ENCODE assay signal across 9 cellular contexts in genomic region chr2:181779288-181779871, GRCh38.
DNase-seq lines count a peak whose midpoint lies in the region; ATAC-seq and TF ChIP-seq lines count a peak whose summit lies in the region.
"Had no signal": no experiment of that assay in that cellular context is flagged by ENCODE, and none has a peak within 500 bp of the region (broad histone marks: within the 10 kb centered on the region; RNA-seq: fewer than 3 reads in every experiment).

No MANE protein-coding gene starts in this region.

- DNase-seq in endodermal cell (no peak), smooth muscle cell (lab: John Stamatoyannopoulos, UW; ENCODE audit: unreplicated experiment) (no peak), NCI-H345 treated with DMSO at 0.1 percent for 48 hours (lab: John Stamatoyannopoulos, UW; ENCODE audit: unreplicated experiment) (no peak), HuH-7.5 (ENCODE audit: low spot score) (no peak)
- DNase-seq: WERI-Rb-1 had no signal

- H3K4me3 ChIP-seq in endodermal cell (ENCODE audit: low read length) (no peak overlapping the region), smooth muscle cell (no peak overlapping the region)

- peak overlapping the region; percentile 43 for H3K4me2 ChIP-seq in smooth muscle cell

- no peaks in the 10 kb centered on the region for H3K27me3 ChIP-seq in endodermal cell (ENCODE audit: control insufficient read depth, insufficient read depth, low read length, poor library complexity, severe bottlenecking)
- no peaks in the 10 kb centered on the region for H3K27me3 ChIP-seq in smooth muscle cell (ENCODE audit: low read depth)

- peaks cover 28% of the 10 kb centered on the region for H3K4me1 Mint-ChIP-seq in endodermal cell

- H3K9ac ChIP-seq in endodermal cell (ENCODE audit: extremely low read depth, low read length, poor library complexity, severe bottlenecking) (no peak overlapping the region), smooth muscle cell (ENCODE audit: low read depth) (no peak overlapping the region)

- H3K4me3 Mint-ChIP-seq in endodermal cell, result no peak overlapping the region
- H3K4me3 Mint-ChIP-seq: activated naive CD8-positive, alpha-beta T cell had no signal

- H3K36me3 ChIP-seq in endodermal cell (ENCODE audit: control insufficient read depth, insufficient read depth, low read length), result no peaks in the 10 kb centered on the region
- no peaks in the 10 kb centered on the region for H3K36me3 ChIP-seq in smooth muscle cell (ENCODE audit: low read depth)
- H3K36me3 ChIP-seq: WERI-Rb-1 had no signal

- TF ChIP-seq CTCF in endodermal cell (conservative IDR thresholded peaks at IDR 0.05), result no peak
- TF ChIP-seq CTCF in smooth muscle cell (IDR thresholded peaks at IDR 0.05; ENCODE audit: borderline replicate concordance, insufficient read depth, poor library complexity, severe bottlenecking), result no peak

- WGBS in endodermal cell (ENCODE audit: insufficient coverage in 1 of 2, insufficient read length in 1 of 2), 2 experiments, result 67 to 87% methylated on average over 1 of the region's 1 CpG
- WGBS in smooth muscle cell (ENCODE audit: low lambda C conversion rate), result 15% methylated on average over 1 of the region's 1 CpG

- no peaks in the 10 kb centered on the region for H3K79me2 ChIP-seq in smooth muscle cell (ENCODE audit: low read depth)

- H3K4me1 ChIP-seq in endodermal cell (ENCODE audit: control insufficient read depth, insufficient read depth, low read length) (peaks cover 9% of the 10 kb centered on the region), smooth muscle cell (ENCODE audit: low read depth) (peaks cover 24% of the 10 kb centered on the region)

- H3K9me3 ChIP-seq in endodermal cell (ENCODE audit: control insufficient read depth, low read length) (no peaks in the 10 kb centered on the region), smooth muscle cell (replicated peaks; ENCODE audit: low read depth) (no peaks in the 10 kb centered on the region)

- no peaks in the 10 kb centered on the region for H3K27me3 Mint-ChIP-seq in endodermal cell (ENCODE audit: insufficient read depth)
- H3K27me3 Mint-ChIP-seq: activated naive CD8-positive, alpha-beta T cell had no signal

- peak; percentile 42 for ATAC-seq in GM19438 (IDR thresholded peaks at IDR 0.05; ENCODE audit: low read depth, unreplicated experiment)
- ATAC-seq in HG03354 (IDR thresholded peaks at IDR 0.05; ENCODE audit: poor library complexity, severe bottlenecking, unreplicated experiment), result peak; percentile 43
- no peak for ATAC-seq in HG03439 (IDR thresholded peaks at IDR 0.05; ENCODE audit: unreplicated experiment)

- H3F3A ChIP-seq in smooth muscle cell (ENCODE audit: low read depth), result peaks cover 13% of the 10 kb centered on the region

- no peaks in the 10 kb centered on the region for H4K20me1 ChIP-seq in smooth muscle cell (ENCODE audit: low read depth)

- no peaks in the 10 kb centered on the region for H3K36me3 Mint-ChIP-seq in endodermal cell (ENCODE audit: low read depth)
- H3K36me3 Mint-ChIP-seq: activated naive CD8-positive, alpha-beta T cell had no signal

- H3K27ac Mint-ChIP-seq in endodermal cell, result no peak overlapping the region
- H3K27ac Mint-ChIP-seq: activated naive CD8-positive, alpha-beta T cell had no signal

- H3K27ac ChIP-seq in endodermal cell (ENCODE audit: low read depth, low read length) (peak overlapping the region; percentile 94), smooth muscle cell (ENCODE audit: low read depth) (peak overlapping the region; percentile 57)
- H3K27ac ChIP-seq: WERI-Rb-1 had no signal

- H2AFZ ChIP-seq in smooth muscle cell (ENCODE audit: low read depth), result peak overlapping the region; percentile 5

- H3K9me3 Mint-ChIP-seq in endodermal cell, result no peaks in the 10 kb centered on the region
